In the genomic region with DNA sequence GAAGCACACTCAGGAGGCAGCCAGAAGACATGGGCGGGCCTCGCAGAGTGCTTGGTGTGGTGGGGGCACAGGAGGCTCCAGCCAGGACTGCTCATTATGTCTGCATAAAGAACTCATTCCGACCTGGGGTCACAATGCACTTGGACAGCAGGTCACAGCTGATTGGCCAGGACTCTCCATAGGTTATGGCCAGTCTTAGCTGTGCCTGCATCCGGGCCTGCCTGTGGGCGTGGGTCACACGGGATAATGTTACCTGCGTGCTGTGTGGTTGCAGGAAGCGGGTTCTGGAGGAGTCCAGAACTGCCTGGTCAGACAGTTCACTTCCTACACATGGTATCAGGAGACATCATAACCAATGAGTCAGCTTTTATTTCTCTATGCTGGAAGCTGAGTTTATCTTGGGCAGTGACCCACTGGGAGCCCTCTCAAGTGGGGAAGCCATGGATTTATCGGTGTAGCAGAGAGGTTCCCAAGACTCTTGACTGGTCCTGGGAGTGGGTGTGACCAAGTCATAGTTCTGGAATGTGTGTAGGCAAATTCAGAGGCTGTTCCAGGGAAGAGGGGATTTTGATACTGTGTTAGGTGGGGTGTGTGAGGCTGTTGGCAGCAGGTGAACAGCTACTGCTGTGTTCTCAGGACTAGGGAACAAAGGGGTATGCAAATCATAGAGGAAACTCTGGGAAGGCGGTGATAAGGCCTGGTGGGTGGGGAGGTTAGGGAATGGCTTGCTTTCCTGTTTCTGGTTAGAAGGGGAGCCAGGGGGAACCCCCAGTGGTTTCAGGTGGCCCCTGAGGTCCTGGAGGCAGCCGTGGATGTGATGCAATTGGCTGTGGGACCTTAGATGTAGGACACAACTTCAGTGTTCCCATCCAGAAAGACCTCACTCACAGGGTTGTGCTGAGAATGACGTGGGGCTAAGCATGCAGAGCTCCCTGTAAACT, we compare ENCODE assay signal across 2 cellular contexts.
A peak's percentile ranks its signal among the peaks of the same experiment; 100 is the strongest.
TF ChIP-seq lines count a peak whose summit lies in the region.

No MANE protein-coding gene starts in this region.

TF ChIP-seq in GM12878, 131 proteins besides CTCF, POLR2A, EP300 and RAD21:
- TF ChIP-seq KLF5 (IDR thresholded peaks at IDR 0.05; ENCODE audit: partially characterized antibody) (no peak), REST (IDR thresholded peaks at IDR 0.05; ENCODE audit: low read depth, low read length) (no peak), SUPT20H (IDR thresholded peaks at IDR 0.05; ENCODE audit: borderline replicate concordance, control insufficient read depth, low read depth, low read length) (no peak), IKZF2 (IDR thresholded peaks at IDR 0.05) (0 out of 4 replicates have a peak, but pooled peaks of 1 of the 2 experiments have one; percentile 21), RUNX3 (IDR thresholded peaks at IDR 0.05; ENCODE audit: low read length) (peak; percentile 48; the same call in 1 of the 2 replicates), ZNF622 (IDR thresholded peaks at IDR 0.05) (no peak), MYC (IDR thresholded peaks at IDR 0.05; ENCODE audit: insufficient read depth, insufficient read length, insufficient replicate concordance, low read length, severe bottlenecking) (no peak)

TF ChIP-seq in HepG2, 621 proteins besides CTCF, POLR2A, EP300 and RAD21:
- peak; percentile 49 for TF ChIP-seq MAFF (IDR thresholded peaks at IDR 0.05; ENCODE audit: low read depth, low read length)
- no peak for TF ChIP-seq ZBTB7A (CRISPR knock-in tag; IDR thresholded peaks at IDR 0.05)
- TF ChIP-seq BCLAF1 (IDR thresholded peaks at IDR 0.05) = no peak
- TF ChIP-seq RFXAP (CRISPR knock-in tag; IDR thresholded peaks at IDR 0.05; ENCODE audit: borderline replicate concordance) = no peak
- no peak for TF ChIP-seq MBNL3 (CRISPR knock-in tag; conservative IDR thresholded peaks at IDR 0.05)
- peak; percentile 59 to 69 for TF ChIP-seq MAFK (conservative IDR thresholded peaks at IDR 0.05 in 1 of 2, IDR thresholded peaks at IDR 0.05 in 1 of 2; ENCODE audit: low read length in 2 of 2)
